Comparison of ENCODE assay signal across 1 cellular context in the genomic region with DNA sequence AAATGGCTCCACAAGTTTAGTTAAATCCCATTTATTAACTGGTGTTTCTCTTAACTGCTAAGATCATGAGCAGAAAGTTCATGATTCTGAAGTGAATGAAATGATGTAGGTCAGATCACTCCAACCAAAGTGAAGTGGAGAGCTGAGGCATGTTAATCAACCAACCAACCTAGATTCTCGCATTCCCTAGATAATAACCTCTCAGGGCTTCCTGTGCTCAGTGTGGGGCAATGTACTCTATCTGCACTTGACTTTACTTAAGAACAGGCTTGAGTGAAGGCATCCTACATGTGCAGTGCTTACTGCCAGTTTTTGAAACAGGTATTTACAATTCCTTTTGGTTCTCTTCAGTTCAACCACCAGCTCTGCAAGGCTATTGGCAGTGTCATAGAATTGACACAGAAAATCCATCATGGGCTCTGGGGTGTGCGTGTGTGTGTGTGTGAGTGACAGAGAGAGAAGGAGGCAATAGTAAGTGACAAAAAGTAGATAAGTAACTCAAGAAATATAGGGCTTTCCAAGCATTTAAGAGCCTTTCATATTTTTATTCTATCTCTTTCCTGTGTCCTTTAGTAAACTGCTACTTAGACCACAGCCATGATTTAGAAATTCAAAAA.
TF ChIP-seq lines count a peak whose summit lies in the region.

No MANE protein-coding gene starts in this region.

TF ChIP-seq in HepG2, 621 proteins besides CTCF, POLR2A, EP300 and RAD21:
- TF ChIP-seq, protein P1, sequence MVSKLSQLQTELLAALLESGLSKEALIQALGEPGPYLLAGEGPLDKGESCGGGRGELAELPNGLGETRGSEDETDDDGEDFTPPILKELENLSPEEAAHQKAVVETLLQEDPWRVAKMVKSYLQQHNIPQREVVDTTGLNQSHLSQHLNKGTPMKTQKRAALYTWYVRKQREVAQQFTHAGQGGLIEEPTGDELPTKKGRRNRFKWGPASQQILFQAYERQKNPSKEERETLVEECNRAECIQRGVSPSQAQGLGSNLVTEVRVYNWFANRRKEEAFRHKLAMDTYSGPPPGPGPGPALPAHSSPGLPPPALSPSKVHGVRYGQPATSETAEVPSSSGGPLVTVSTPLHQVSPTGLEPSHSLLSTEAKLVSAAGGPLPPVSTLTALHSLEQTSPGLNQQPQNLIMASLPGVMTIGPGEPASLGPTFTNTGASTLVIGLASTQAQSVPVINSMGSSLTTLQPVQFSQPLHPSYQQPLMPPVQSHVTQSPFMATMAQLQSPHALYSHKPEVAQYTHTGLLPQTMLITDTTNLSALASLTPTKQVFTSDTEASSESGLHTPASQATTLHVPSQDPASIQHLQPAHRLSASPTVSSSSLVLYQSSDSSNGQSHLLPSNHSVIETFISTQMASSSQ (IDR thresholded peaks at IDR 0.05; ENCODE audit: low read depth): no peak
- TF ChIP-seq, protein P1 (CRISPR knock-in tag; IDR thresholded peaks at IDR 0.05; ENCODE audit: borderline replicate concordance): no peak
- TF ChIP-seq ZNF550 (CRISPR knock-in tag; IDR thresholded peaks at IDR 0.05; ENCODE audit: borderline replicate concordance): no peak
- TF ChIP-seq RAD51 (IDR thresholded peaks at IDR 0.05; ENCODE audit: borderline replicate concordance): no peak
- TF ChIP-seq HHEX (CRISPR knock-in tag; IDR thresholded peaks at IDR 0.05): no peak
- TF ChIP-seq ZNF672 (CRISPR knock-in tag; IDR thresholded peaks at IDR 0.05): no peak
- TF ChIP-seq FOXP4 (CRISPR knock-in tag; IDR thresholded peaks at IDR 0.05): no peak
- no peak for TF ChIP-seq ATAD3A (CRISPR knock-in tag; IDR thresholded peaks at IDR 0.05)
- no peak for TF ChIP-seq FOXA1 (IDR thresholded peaks at IDR 0.05)
- TF ChIP-seq FOXA1 (CRISPR knock-in tag; IDR thresholded peaks at IDR 0.05): no peak
- TF ChIP-seq HNRNPL (IDR thresholded peaks at IDR 0.05; ENCODE audit: low read depth, low read length): no peak
- no peak for TF ChIP-seq NBN (conservative IDR thresholded peaks at IDR 0.05)
- TF ChIP-seq ZBTB8A (CRISPR knock-in tag; IDR thresholded peaks at IDR 0.05; ENCODE audit: borderline replicate concordance, low read depth): no peak
- TF ChIP-seq TFDP2 (CRISPR knock-in tag; IDR thresholded peaks at IDR 0.05): no peak
- TF ChIP-seq ZNF256 (CRISPR knock-in tag; conservative IDR thresholded peaks at IDR 0.05): no peak
- TF ChIP-seq, protein P2, sequence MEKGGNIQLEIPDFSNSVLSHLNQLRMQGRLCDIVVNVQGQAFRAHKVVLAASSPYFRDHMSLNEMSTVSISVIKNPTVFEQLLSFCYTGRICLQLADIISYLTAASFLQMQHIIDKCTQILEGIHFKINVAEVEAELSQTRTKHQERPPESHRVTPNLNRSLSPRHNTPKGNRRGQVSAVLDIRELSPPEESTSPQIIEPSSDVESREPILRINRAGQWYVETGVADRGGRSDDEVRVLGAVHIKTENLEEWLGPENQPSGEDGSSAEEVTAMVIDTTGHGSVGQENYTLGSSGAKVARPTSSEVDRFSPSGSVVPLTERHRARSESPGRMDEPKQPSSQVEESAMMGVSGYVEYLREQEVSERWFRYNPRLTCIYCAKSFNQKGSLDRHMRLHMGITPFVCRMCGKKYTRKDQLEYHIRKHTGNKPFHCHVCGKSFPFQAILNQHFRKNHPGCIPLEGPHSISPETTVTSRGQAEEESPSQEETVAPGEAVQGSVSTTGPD (CRISPR knock-in tag; IDR thresholded peaks at IDR 0.05): no peak
- TF ChIP-seq ZFYVE20 (CRISPR knock-in tag; IDR thresholded peaks at IDR 0.05; ENCODE audit: borderline replicate concordance, low read depth): no peak
- TF ChIP-seq ATF2 (CRISPR knock-in tag; IDR thresholded peaks at IDR 0.05): no peak
